Comparison of ENCODE assay signal across 20 cellular contexts in genomic region chr12:75981247-75981646, GRCh38. TPM values are rescaled to one million over a fixed set of nuclear protein-coding genes. Genes with fewer than 3 reads are reported as not detected.
DNase-seq lines count a peak whose midpoint lies in the region; ATAC-seq lines count a peak whose summit lies in the region.
"Had no signal": no experiment of that assay in that cellular context is flagged by ENCODE, and none has a peak within 500 bp of the region (broad histone marks: within the 10 kb centered on the region; RNA-seq: fewer than 3 reads in every experiment).

No MANE protein-coding gene starts in this region.

- H3K4me3 ChIP-seq in Karpas-422 (ENCODE audit: low read length), result no peak overlapping the region
- no peak overlapping the region for H3K4me3 ChIP-seq in mesendoderm (ENCODE audit: low read length)
- H3K4me3 ChIP-seq in H7 (ENCODE audit: insufficient read depth, low read depth, low read length), result no peak overlapping the region
- no peak overlapping the region for H3K4me3 ChIP-seq in aorta (ENCODE audit: low read length in 2 of 2)
- H3K4me3 ChIP-seq: cardiac muscle cell, K562, prostate gland, SK-N-MC had no signal

- H3K79me1 ChIP-seq in mesendoderm (ENCODE audit: low read length), result no peaks in the 10 kb centered on the region

- H3K27ac Mint-ChIP-seq in activated naive CD8-positive, alpha-beta T cell, result peak overlapping the region; percentile 24
- H3K27ac Mint-ChIP-seq in activated naive CD8-positive, alpha-beta T cell treated with anti-CD3 and anti-CD28 coated beads, Interleukin-2, amount 50 U/mL, for 24 hours, result no peak overlapping the region
- H3K27ac Mint-ChIP-seq: mesothelial cell of epicardium had no signal

- peaks cover 74% of the 10 kb centered on the region for H3K4me1 Mint-ChIP-seq in activated naive CD8-positive, alpha-beta T cell (ENCODE audit: low read depth)
- peaks cover 91% of the 10 kb centered on the region for H3K4me1 Mint-ChIP-seq in activated naive CD8-positive, alpha-beta T cell treated with anti-CD3 and anti-CD28 coated beads, Interleukin-2, amount 50 U/mL, for 24 hours

- no peak overlapping the region for H2AFZ ChIP-seq in Karpas-422 (ENCODE audit: low read length)

- H3K4me3 Mint-ChIP-seq in activated naive CD8-positive, alpha-beta T cell, result peak overlapping the region; percentile 8
- no peak overlapping the region for H3K4me3 Mint-ChIP-seq in activated naive CD8-positive, alpha-beta T cell treated with anti-CD3 and anti-CD28 coated beads, Interleukin-2, amount 50 U/mL, for 24 hours
- H3K4me3 Mint-ChIP-seq: mesothelial cell of epicardium, neural crest cell had no signal

- no peak overlapping the region for H2BK15ac ChIP-seq in mesendoderm (replicated peaks; ENCODE audit: low read depth)

- H4K20me1 ChIP-seq in Karpas-422 (ENCODE audit: insufficient read depth, low read depth, low read length), result no peaks in the 10 kb centered on the region

- no peaks in the 10 kb centered on the region for H3K9me2 ChIP-seq in Karpas-422 (replicated peaks; ENCODE audit: insufficient read depth, low read length)

- H3K36me3 ChIP-seq in Karpas-422 (ENCODE audit: insufficient read depth, low read length), result no peaks in the 10 kb centered on the region
- no peaks in the 10 kb centered on the region for H3K36me3 ChIP-seq in mesendoderm (ENCODE audit: control insufficient read depth, insufficient read depth, low read length)
- no peaks in the 10 kb centered on the region for H3K36me3 ChIP-seq in H7 (replicated peaks; ENCODE audit: control insufficient read depth, insufficient read depth, low read length)
- H3K36me3 ChIP-seq in aorta (ENCODE audit: control insufficient read depth in 1 of 2, insufficient read depth in 2 of 2, low read length in 1 of 2), result no peaks in the 10 kb centered on the region
- H3K36me3 ChIP-seq: cardiac muscle cell, prostate gland, tibial artery had no signal

- no peaks in the 10 kb centered on the region for H3K79me2 ChIP-seq in Karpas-422 (ENCODE audit: low read length)
- H3K79me2 ChIP-seq in mesendoderm (ENCODE audit: control insufficient read depth, insufficient read depth, low read length), result no peaks in the 10 kb centered on the region

- H3K27ac ChIP-seq in Karpas-422 (ENCODE audit: low read length) (no peak overlapping the region), mesendoderm (ENCODE audit: low read depth, low read length) (no peak overlapping the region), aorta (ENCODE audit: low read depth in 1 of 2, low read length in 2 of 2) (peak overlapping the region in 1 of 2 donors; percentile 19)
- H3K27ac ChIP-seq: cardiac muscle cell, prostate gland, SK-N-MC had no signal

- no peaks in the 10 kb centered on the region for H3K36me3 Mint-ChIP-seq in activated naive CD8-positive, alpha-beta T cell
- no peaks in the 10 kb centered on the region for H3K36me3 Mint-ChIP-seq in activated naive CD8-positive, alpha-beta T cell treated with anti-CD3 and anti-CD28 coated beads, Interleukin-2, amount 50 U/mL, for 24 hours (ENCODE audit: low read depth)
- H3K36me3 Mint-ChIP-seq: mesothelial cell of epicardium had no signal

- DNase-seq in activated naive CD8-positive, alpha-beta T cell treated with anti-CD3 and anti-CD28 coated beads, Interleukin-2, amount 50 U/mL, for 24 hours, result no peak
- DNase-seq in Karpas-422 (no peak), astrocyte of the hippocampus (ENCODE audit: low read depth, low spot score) (peak; percentile 79), mesendoderm (no peak), H7 (no peak), aorta (no peak)
- DNase-seq: activated effector memory CD4-positive, alpha-beta T cell treated with Interleukin-2 at 50 U/mL for 16 hours; dorsolateral prefrontal cortex; NCI-H1694; small intestine; stimulated activated naive CD4-positive, alpha-beta T cell treated with Interleukin-2 at 50 U/mL for 16 hours; tibial artery had no signal

- H3K18ac ChIP-seq in mesendoderm (ENCODE audit: low read length), result peak overlapping the region; percentile 32

- no peak overlapping the region for H3K23ac ChIP-seq in mesendoderm (ENCODE audit: low read length)

- H3K56ac ChIP-seq in mesendoderm (ENCODE audit: low read length), result no peak overlapping the region

- WGBS in mesendoderm (ENCODE audit: extremely low coverage, insufficient coverage, low lambda C conversion rate), result no CpG with 5 or more reads among the region's 4 CpGs
- 25 to 33% methylated on average over 4 of the region's 4 CpGs for WGBS in aorta, 2 donors

- peaks cover 12% of the 10 kb centered on the region for H3K4me1 ChIP-seq in Karpas-422 (ENCODE audit: low read length)
- H3K4me1 ChIP-seq in mesendoderm (ENCODE audit: control insufficient read depth, low read depth, low read length), result peaks cover 13% of the 10 kb centered on the region
- peaks cover 7 to 10% of the 10 kb centered on the region in 2 donors for H3K4me1 ChIP-seq in aorta (ENCODE audit: control insufficient read depth in 1 of 2, insufficient read depth in 2 of 2, low read length in 2 of 2)
- H3K4me1 ChIP-seq: prostate gland had no signal

- no peak overlapping the region for H2BK5ac ChIP-seq in mesendoderm (ENCODE audit: low read length)

- ATAC-seq in activated naive CD8-positive, alpha-beta T cell treated with anti-CD3 and anti-CD28 coated beads, Interleukin-2, amount 50 U/mL, for 24 hours, result no peak
- ATAC-seq in HG02763 (IDR thresholded peaks at IDR 0.05; ENCODE audit: unreplicated experiment) (no peak), aorta (ENCODE audit: low FRiP score) (no peak)
- ATAC-seq: K562 had no signal

- no peak overlapping the region for H4K8ac ChIP-seq in mesendoderm (ENCODE audit: low read depth, low read length)

- intact Hi-C loops in aorta (cut with DNase I), result no loop called here

- peak overlapping the region; percentile 39 for H3K4ac ChIP-seq in mesendoderm (ENCODE audit: low read depth, low read length)

- H3K4me2 ChIP-seq in Karpas-422 (ENCODE audit: low read depth, low read length, poor library complexity, severe bottlenecking) (peak overlapping the region; percentile 45), mesendoderm (ENCODE audit: low read length) (no peak overlapping the region)

- H3K9ac ChIP-seq in Karpas-422 (ENCODE audit: low read length) (no peak overlapping the region), mesendoderm (ENCODE audit: low read length) (no peak overlapping the region)

- no peaks in the 10 kb centered on the region for H3K9me3 Mint-ChIP-seq in activated naive CD8-positive, alpha-beta T cell (ENCODE audit: low read depth)
- H3K9me3 Mint-ChIP-seq in activated naive CD8-positive, alpha-beta T cell treated with anti-CD3 and anti-CD28 coated beads, Interleukin-2, amount 50 U/mL, for 24 hours, result no peaks in the 10 kb centered on the region
- H3K9me3 Mint-ChIP-seq: mesothelial cell of epicardium, neural crest cell had no signal

- H4K5ac ChIP-seq in mesendoderm (ENCODE audit: low read length), result no peak overlapping the region

- H3K9me3 ChIP-seq in Karpas-422 (ENCODE audit: low read length) (no peaks in the 10 kb centered on the region), aorta (ENCODE audit: control insufficient read depth, low read length) (no peaks in the 10 kb centered on the region)
- H3K9me3 ChIP-seq: prostate gland, tibial artery had no signal

- no peak overlapping the region for H2BK120ac ChIP-seq in mesendoderm (ENCODE audit: low read depth, low read length)

- no peak overlapping the region for H2AK5ac ChIP-seq in mesendoderm (ENCODE audit: low read length)

- no peaks in the 10 kb centered on the region for H3K27me3 Mint-ChIP-seq in activated naive CD8-positive, alpha-beta T cell
- H3K27me3 Mint-ChIP-seq in activated naive CD8-positive, alpha-beta T cell treated with anti-CD3 and anti-CD28 coated beads, Interleukin-2, amount 50 U/mL, for 24 hours, result no peaks in the 10 kb centered on the region

- H3K27me3 ChIP-seq in Karpas-422 (ENCODE audit: low read length), result no peaks in the 10 kb centered on the region
- H3K27me3 ChIP-seq in mesendoderm (ENCODE audit: insufficient read depth, low read length, poor library complexity), result no peaks in the 10 kb centered on the region
- no peaks in the 10 kb centered on the region for H3K27me3 ChIP-seq in H7 (ENCODE audit: control insufficient read depth, insufficient read depth, low read length)
- H3K27me3 ChIP-seq in aorta (ENCODE audit: control insufficient read depth in 1 of 2, insufficient read depth in 2 of 2, low read length in 1 of 2), result no peaks in the 10 kb centered on the region
- H3K27me3 ChIP-seq: cardiac muscle cell, dorsolateral prefrontal cortex, tibial artery had no signal

RNA-seq across cellular contexts. Expression of gene PHLDA1, which starts 50.3 kb away (rescaled TPM):
- total RNA-seq in Karpas-422 (2014; rRNA removed; shearing (Covaris generic); ENCODE audit: low replicate concordance), result 10.5 and 11.3 TPM in 2 replicates
- 9.4 TPM for polyA plus RNA-seq in mesendoderm (2013, experiment 1 of 2)
- polyA plus RNA-seq in mesendoderm (2013, experiment 2 of 2), result 10.2 TPM
- 16.4 and 19.7 TPM in 2 replicates for total RNA-seq in H7 (2014; rRNA removed; shearing (Covaris generic))
- 10 to 100 TPM; 16.6 to 25.9 TPM for total RNA-seq in aorta
- polyA plus RNA-seq in aorta, result 10 to 100 TPM in 1 of 2 donors, 1 to 10 TPM in 1; 9.0 to 26.9 TPM
